ENCODE assay signal across 8 cellular contexts in genomic region chr14:21072102-21072501, GRCh38. TPM values are rescaled to one million over a fixed set of nuclear protein-coding genes. Genes with fewer than 3 reads are reported as not detected.
DNase-seq lines count a peak whose midpoint lies in the region; ATAC-seq and TF ChIP-seq lines count a peak whose summit lies in the region.

No MANE protein-coding gene starts in this region.

- H3K9me3 Mint-ChIP-seq in effector memory CD8-positive, alpha-beta T cell: no peaks in the 10 kb centered on the region

- peaks cover 66 to 76% of the 10 kb centered on the region in 2 donors for H3K27me3 Mint-ChIP-seq in effector memory CD8-positive, alpha-beta T cell

- peaks cover 28 to 34% of the 10 kb centered on the region in 2 donors for H3K4me1 Mint-ChIP-seq in effector memory CD8-positive, alpha-beta T cell (ENCODE audit: low read depth in 2 of 2)

- TF ChIP-seq POLR2A in Peyer's patch (IDR thresholded peaks at IDR 0.05): no peak

- peaks cover 0 to 36% (median 26%) of the 10 kb centered on the region in 4 donors for H3K4me1 ChIP-seq in Peyer's patch

- no peaks in the 10 kb centered on the region for H3K27me3 ChIP-seq in Peyer's patch

- no peaks in the 10 kb centered on the region for H3K9me3 ChIP-seq in Peyer's patch

- in situ Hi-C loops in G401 (cut with HindIII; ENCODE audit: low sequenced_read_pairs): no loop called here

- peaks cover 0 to 25% (median 0%) of the 10 kb centered on the region in 3 donors for H3K36me3 ChIP-seq in Peyer's patch

- no peak for ATAC-seq in effector memory CD8-positive, alpha-beta T cell (replicated peaks)
- ATAC-seq in GM19023 (IDR thresholded peaks at IDR 0.05; ENCODE audit: unreplicated experiment): no peak

- H3K27ac ChIP-seq in Peyer's patch: peak overlapping the region; percentile 79 to 90 (median 84)

- peaks cover 11% of the 10 kb centered on the region for H3K36me3 Mint-ChIP-seq in effector memory CD8-positive, alpha-beta T cell (ENCODE audit: insufficient read depth)

- H3K4me3 Mint-ChIP-seq in effector memory CD8-positive, alpha-beta T cell: peak overlapping the region; percentile 85

- H3K4me3 ChIP-seq in Peyer's patch: peak overlapping the region in 2 of 4 donors; percentile 82 to 90

- TF ChIP-seq CTCF in Peyer's patch (IDR thresholded peaks at IDR 0.05): no peak

- DNase-seq in G401 (ENCODE audit: low spot score) (peak; percentile 20), Peyer's patch (no peak), myocyte (ENCODE audit: low read depth) (peak; percentile 64), NCI-H345 (lab: John Stamatoyannopoulos, UW) (no peak), NCI-H1694 (lab: John Stamatoyannopoulos, UW) (no peak)
- DNase-seq in effector memory CD8-positive, alpha-beta T cell: no peak
- no peak for DNase-seq in stimulated activated CD4-positive, alpha-beta T cell treated with anti-CD3 and anti-CD28 coated beads, Interleukin-15, amount 100 ng/mL, for 24 hours

- H3K27ac Mint-ChIP-seq in effector memory CD8-positive, alpha-beta T cell: peak overlapping the region in 1 of 2 donors; percentile 86

RNA-seq across cellular contexts. Expression of gene ARHGEF40, which starts 2.0 kb away (rescaled TPM):
- total RNA-seq in G401 (2014; rRNA removed; shearing (Covaris generic)): 48.6 and 50.3 TPM in 2 replicates
- total RNA-seq in Peyer's patch: 10 to 100 TPM; 19.8 to 57.8 (median 34.6) TPM
- 45.2 and 67.3 TPM in 2 replicates for total RNA-seq in myocyte
- polyA plus RNA-seq in myocyte (2012): 35.6 TPM

RNA-seq across cellular contexts. Expression of gene RNASE8, which starts 14.5 kb away (rescaled TPM):
- total RNA-seq in G401 (2014; rRNA removed; shearing (Covaris generic)): not detected in 2 replicates
- total RNA-seq in Peyer's patch (not detected), myocyte (not detected in 2 replicates)
- not detected for polyA plus RNA-seq in myocyte (2012)

RNA-seq across cellular contexts. Expression of gene ZNF219, which starts 26.4 kb away (rescaled TPM):
- 29.4 and 45.8 TPM in 2 replicates for total RNA-seq in G401 (2014; rRNA removed; shearing (Covaris generic))
- 10 to 100 TPM; 41.3 to 68.8 (median 63.2) TPM for total RNA-seq in Peyer's patch
- 33.2 and 49.8 TPM in 2 replicates for total RNA-seq in myocyte
- polyA plus RNA-seq in myocyte (2012): 25.6 TPM

RNA-seq across cellular contexts. Expression of gene TMEM253, which starts 28.8 kb away (rescaled TPM):
- total RNA-seq in G401 (2014; rRNA removed; shearing (Covaris generic)): not detected in 2 replicates
- total RNA-seq in Peyer's patch (100 to 1,000 TPM in 3 of 4 donors, 1 to 10 TPM in 1; 9.1 to 140 (median 124) TPM), myocyte (0.83 and 1.6 TPM in 2 replicates)
- 1.0 TPM for polyA plus RNA-seq in myocyte (2012)

RNA-seq across cellular contexts. Expression of gene RNASE7, which starts 29.9 kb away (rescaled TPM):
- total RNA-seq in G401 (2014; rRNA removed; shearing (Covaris generic)): not detected in 2 replicates
- total RNA-seq in Peyer's patch (not detected), myocyte (0.16 TPM in 1 of 2 replicates, not detected in the other)
- 0.05 TPM for polyA plus RNA-seq in myocyte (2012)

Comparison
In these comparisons a context has a peak if more than half of its experiments do, and no peak if none do; other contexts are left out.
1. DNase-seq: peak in G401 (single experiment) and myocyte (single experiment); none in Peyer's patch (0 of 3), effector memory CD8-positive, alpha-beta T cell (0 of 3), NCI-H345 (single experiment), NCI-H1694 (single experiment) and stimulated activated CD4-positive, alpha-beta T cell treated with anti-CD3 and anti-CD28 coated beads, Interleukin-15, amount 100 ng/mL, for 24 hours (single experiment).